In genomic region chr3:109353057-109353456, GRCh38 we compare ENCODE assay signal across 20 cellular contexts. TPM values are rescaled to one million over a fixed set of nuclear protein-coding genes. Genes with fewer than 3 reads are reported as not detected.
A peak's percentile ranks its signal among the peaks of the same experiment; 100 is the strongest.
DNase-seq lines count a peak whose midpoint lies in the region; ATAC-seq and TF ChIP-seq lines count a peak whose summit lies in the region.
"Had no signal": no experiment of that assay in that cellular context is flagged by ENCODE, and none has a peak within 500 bp of the region (broad histone marks: within the 10 kb centered on the region; RNA-seq: fewer than 3 reads in every experiment).

No MANE protein-coding gene starts in this region.

- no peaks in the 10 kb centered on the region for H3K36me3 Mint-ChIP-seq in MCF 10A (ENCODE audit: insufficient read depth, unreplicated experiment)
- H3K36me3 Mint-ChIP-seq: CD14-positive monocyte had no signal

- BruUV-seq in MCF 10A (replicated peaks; lab: Mats Ljungman, UMichigan) = no TSS peak

- no peak for ATAC-seq in GM19452 (IDR thresholded peaks at IDR 0.05; ENCODE audit: unreplicated experiment)
- ATAC-seq in HG02840 (IDR thresholded peaks at IDR 0.05; ENCODE audit: low FRiP score, unreplicated experiment) = no peak
- ATAC-seq: PC-3 had no signal

- no peaks in the 10 kb centered on the region for H3K9me3 Mint-ChIP-seq in MCF 10A (ENCODE audit: unreplicated experiment)

- H3K9me3 ChIP-seq in breast epithelium = no peaks in the 10 kb centered on the region
- H3K9me3 ChIP-seq: SK-N-SH had no signal

- H3K4me3 Mint-ChIP-seq in MCF 10A (ENCODE audit: unreplicated experiment) = no peak overlapping the region
- H3K4me3 Mint-ChIP-seq: CD14-positive monocyte had no signal

- peak overlapping the region; percentile 13 for H3K27ac Mint-ChIP-seq in MCF 10A (ENCODE audit: low read depth, unreplicated experiment)
- H3K27ac Mint-ChIP-seq: CD14-positive monocyte had no signal

- intact Hi-C loops in MCF 10A (cut with micrococcal nuclease) (no loop called here), breast epithelium (cut with DNase I; ENCODE audit: low total_unique reads) (no loop called here)

- no peaks in the 10 kb centered on the region for H3K36me3 ChIP-seq in breast epithelium

- no peak overlapping the region for H3K4me3 ChIP-seq in breast epithelium
- H3K4me3 ChIP-seq in fibroblast of villous mesenchyme (ENCODE audit: low read depth, low read length) = no peak overlapping the region

- no peaks in the 10 kb centered on the region for H3K27me3 Mint-ChIP-seq in MCF 10A (ENCODE audit: insufficient read depth, unreplicated experiment)

- POLR2A ChIA-PET in MCF 10A (lab: Yijun Ruan, JAX) = no interaction called here

- TF ChIP-seq POLR2A in breast epithelium (IDR thresholded peaks at IDR 0.05) = no peak

- CTCF ChIA-PET in MCF 10A (lab: Yijun Ruan, JAX) = interaction anchor here (0.5 to 0.7 kb wide), 2 partner anchors 129 to 327 kb away, joined by 3 read pairs; no protein-coding TSS in a partner anchor

- no peaks in the 10 kb centered on the region for H3K4me1 Mint-ChIP-seq in MCF 10A (ENCODE audit: insufficient read depth, unreplicated experiment)

- TF ChIP-seq CTCF in MCF 10A (IDR thresholded peaks at IDR 0.05; ENCODE audit: unreplicated experiment) (no peak), breast epithelium (IDR thresholded peaks at IDR 0.05) (no peak), fibroblast of villous mesenchyme (IDR thresholded peaks at IDR 0.05; ENCODE audit: insufficient read depth, low read depth, low read length) (no peak)

- no peaks in the 10 kb centered on the region for H3K4me1 ChIP-seq in breast epithelium

- H3K27ac ChIP-seq in breast epithelium = no peak overlapping the region
- H3K27ac ChIP-seq: 22Rv1 had no signal

- H3K27me3 ChIP-seq in breast epithelium = no peaks in the 10 kb centered on the region

- DNase-seq in MCF 10A (ENCODE audit: unreplicated experiment) = no peak
- DNase-seq in breast epithelium (ENCODE audit: low spot score in 2 of 2) = no peak
- peak; percentile 42 for DNase-seq in NCI-H82 treated with DMSO at 0.1 percent for 48 hours (lab: John Stamatoyannopoulos, UW; ENCODE audit: unreplicated experiment)
- peak; percentile 4 for DNase-seq in fibroblast of villous mesenchyme (ENCODE audit: low read depth)
- no peak for DNase-seq in NCI-H2081 treated with DMSO at 0.1 percent for 48 hours (lab: John Stamatoyannopoulos, UW)
- no peak for DNase-seq in activated gamma-delta T cell (lab: John Stamatoyannopoulos, UW)
- DNase-seq: GDM1, KG1, NCI-H1436, NCI-H1930, NCI-H774, PC-3, RPMI8226, SHP77 treated with DMSO at 0.1 percent for 48 hours, SK-N-SH had no signal

RNA-seq across cellular contexts. Expression of gene DPPA4, which starts 15.7 kb away (rescaled TPM):
- total RNA-seq in MCF 10A (2022) (not detected in 2 replicates), breast epithelium (not detected), fibroblast of villous mesenchyme (not detected in 2 replicates)
- total RNA-seq: NCI-H460, PC-3 had no signal

RNA-seq across cellular contexts. Expression of gene DPPA2, which starts 36.7 kb away (rescaled TPM):
- total RNA-seq in MCF 10A (2022) (not detected in 2 replicates), breast epithelium (not detected), fibroblast of villous mesenchyme (not detected in 2 replicates)
- total RNA-seq: NCI-H460, PC-3 had no signal

Comparison
In these comparisons a context has a peak if more than half of its experiments do, and no peak if none do; other contexts are left out.
1. DNase-seq: peak in NCI-H82 treated with DMSO at 0.1 percent for 48 hours (single experiment) and fibroblast of villous mesenchyme (single experiment); none in MCF 10A (single experiment), breast epithelium (0 of 2), NCI-H2081 treated with DMSO at 0.1 percent for 48 hours (single experiment) and activated gamma-delta T cell (single experiment).